15 cellular contexts compared by ENCODE assay signal in genomic region chr1:107785506-107786213, GRCh38.
DNase-seq lines count a peak whose midpoint lies in the region; ATAC-seq and TF ChIP-seq lines count a peak whose summit lies in the region.
"Had no signal": no experiment of that assay in that cellular context is flagged by ENCODE, and none has a peak within 500 bp of the region (broad histone marks: within the 10 kb centered on the region; RNA-seq: fewer than 3 reads in every experiment).

No MANE protein-coding gene starts in this region.

- peak overlapping the region in 1 of 2 donors; percentile 56 for H3K4me3 Mint-ChIP-seq in CD14-positive monocyte
- no peak overlapping the region for H3K4me3 Mint-ChIP-seq in GM23338
- peak overlapping the region; percentile 77 for H3K4me3 Mint-ChIP-seq in T-helper 17 cell
- H3K4me3 Mint-ChIP-seq in memory B cell: peak overlapping the region; percentile 74
- H3K4me3 Mint-ChIP-seq in neural progenitor cell: no peak overlapping the region

- no peaks in the 10 kb centered on the region for H3K9me2 ChIP-seq in GM23338 (ENCODE audit: insufficient read depth)

- H2AFZ ChIP-seq in GM23338 (no peak overlapping the region), neural progenitor cell (replicated peaks) (no peak overlapping the region)

- no peaks in the 10 kb centered on the region for H3K36me3 ChIP-seq in GM23338 (ENCODE audit: insufficient read depth)
- no peaks in the 10 kb centered on the region for H3K36me3 ChIP-seq in neural progenitor cell
- H3K36me3 ChIP-seq: brain microvascular endothelial cell had no signal

- H3K4me1 Mint-ChIP-seq in CD14-positive monocyte (peaks cover 57% of the 10 kb centered on the region), GM23338 (peaks cover 16% of the 10 kb centered on the region; the same call in 2 of the 3 replicates), T-helper 17 cell (peaks cover 39% of the 10 kb centered on the region), memory B cell (peaks cover 49% of the 10 kb centered on the region), neural progenitor cell (peaks cover 8% of the 10 kb centered on the region)

- no peaks in the 10 kb centered on the region for H3K27me3 Mint-ChIP-seq in CD14-positive monocyte (ENCODE audit: low read depth in 3 of 3)
- H3K27me3 Mint-ChIP-seq in GM23338 (ENCODE audit: insufficient read depth, low read depth, poor library complexity): peaks cover 4% of the 10 kb centered on the region
- no peaks in the 10 kb centered on the region for H3K27me3 Mint-ChIP-seq in T-helper 17 cell
- no peaks in the 10 kb centered on the region for H3K27me3 Mint-ChIP-seq in memory B cell
- H3K27me3 Mint-ChIP-seq in neural progenitor cell (ENCODE audit: insufficient read depth, low read depth): no peaks in the 10 kb centered on the region

- no peak overlapping the region for H3K4me3 ChIP-seq in GM23338
- no peak overlapping the region for H3K4me3 ChIP-seq in neural progenitor cell

- H3K27ac Mint-ChIP-seq in CD14-positive monocyte: peak overlapping the region in 5 of 7 donors; percentile 21 to 90 (median 66)
- 0 out of 2 replicates have a peak overlapping the region, but pooled peaks have one; percentile 27 for H3K27ac Mint-ChIP-seq in GM23338
- H3K27ac Mint-ChIP-seq in T-helper 17 cell: peak overlapping the region; percentile 83
- H3K27ac Mint-ChIP-seq in memory B cell: peak overlapping the region; percentile 86
- H3K27ac Mint-ChIP-seq in neural progenitor cell: no peak overlapping the region

- H4K20me1 ChIP-seq in GM23338 (replicated peaks; ENCODE audit: insufficient read depth) (no peaks in the 10 kb centered on the region), neural progenitor cell (ENCODE audit: low read depth) (no peaks in the 10 kb centered on the region)

- H3K27me3 ChIP-seq in GM23338 (ENCODE audit: insufficient read depth) (no peaks in the 10 kb centered on the region), neural progenitor cell (no peaks in the 10 kb centered on the region)
- H3K27me3 ChIP-seq: brain microvascular endothelial cell had no signal

- H3K9ac ChIP-seq in neural progenitor cell: no peak overlapping the region

- H3K4me2 ChIP-seq in GM23338 (no peak overlapping the region), neural progenitor cell (no peak overlapping the region)

- H3K9me3 Mint-ChIP-seq in CD14-positive monocyte: peaks cover 0 to 2% (median 0%) of the 10 kb centered on the region in 7 donors
- no peaks in the 10 kb centered on the region for H3K9me3 Mint-ChIP-seq in GM23338
- H3K9me3 Mint-ChIP-seq in memory B cell: no peaks in the 10 kb centered on the region
- H3K9me3 Mint-ChIP-seq in neural progenitor cell: no peaks in the 10 kb centered on the region

- H3K27ac ChIP-seq in GM23338 (ENCODE audit: low read depth) (no peak overlapping the region), neural progenitor cell (no peak overlapping the region)
- H3K27ac ChIP-seq: brain microvascular endothelial cell had no signal

- TF ChIP-seq CTCF in CD14-positive monocyte (IDR thresholded peaks at IDR 0.05) (no peak), GM23338 (conservative IDR thresholded peaks at IDR 0.05; ENCODE audit: low read depth in 2 of 2) (no peak), neural progenitor cell (IDR thresholded peaks at IDR 0.05) (no peak)

- ATAC-seq in GM23338 (no peak), T-helper 17 cell (peak; percentile 46), memory B cell (ENCODE audit: low read depth) (peak; percentile 38), HG03139 (IDR thresholded peaks at IDR 0.05; ENCODE audit: unreplicated experiment) (no peak)
- ATAC-seq: esophagus mucosa had no signal

- DNase-seq in CD14-positive monocyte (ENCODE audit: low spot score) (no peak), GM23338 (ENCODE audit: low spot score) (no peak), T-helper 17 cell (no peak), memory B cell (ENCODE audit: low spot score in 2 of 2) (no peak), neural progenitor cell (ENCODE audit: low spot score) (no peak), NCI-H2196 treated with DMSO at 0.1 percent for 48 hours (lab: John Stamatoyannopoulos, UW; ENCODE audit: unreplicated experiment) (no peak), NCI-H510A treated with DMSO at 0.1 percent for 48 hours (lab: John Stamatoyannopoulos, UW) (no peak)
- DNase-seq: activated CD8-positive, alpha-beta memory T cell treated with anti-CD3 and anti-CD28 coated beads, Interleukin-2, amount 50 U/mL, for 48 hours; brain microvascular endothelial cell; H7; mesendoderm; NCI-H146; NK-92 treated with Interleukin-12 subunit alpha and Interleukin-12 subunit beta, amount 100 ng/mL, for 24 hours had no signal

- H3K4me1 ChIP-seq in GM23338 (ENCODE audit: insufficient read depth): 0 out of 2 replicates have a peak, but pooled peaks cover 4% of the 10 kb centered on the region
- H3K4me1 ChIP-seq in neural progenitor cell: peaks cover 4% of the 10 kb centered on the region

- H3K79me2 ChIP-seq in GM23338 (replicated peaks; ENCODE audit: insufficient read depth): no peaks in the 10 kb centered on the region
- H3K79me2 ChIP-seq in neural progenitor cell (ENCODE audit: low read depth): no peaks in the 10 kb centered on the region

- H3K9me3 ChIP-seq in T-helper 17 cell (ENCODE audit: control insufficient read depth, low read length, poor library complexity, severe bottlenecking): no peaks in the 10 kb centered on the region
- no peaks in the 10 kb centered on the region for H3K9me3 ChIP-seq in neural progenitor cell (ENCODE audit: low read depth)

- H3K36me3 Mint-ChIP-seq in CD14-positive monocyte: peaks cover 0 to 3% of the 10 kb centered on the region in 2 donors
- H3K36me3 Mint-ChIP-seq in GM23338 (ENCODE audit: low read depth): no peaks in the 10 kb centered on the region
- H3K36me3 Mint-ChIP-seq in T-helper 17 cell (ENCODE audit: low read depth): peaks cover 3% of the 10 kb centered on the region
- H3K36me3 Mint-ChIP-seq in memory B cell: no peaks in the 10 kb centered on the region
- no peaks in the 10 kb centered on the region for H3K36me3 Mint-ChIP-seq in neural progenitor cell

- H3F3A ChIP-seq in GM23338 (replicated peaks; ENCODE audit: low read depth): no peaks in the 10 kb centered on the region
- no peaks in the 10 kb centered on the region for H3F3A ChIP-seq in neural progenitor cell (ENCODE audit: low read depth)

- intact Hi-C loops in CD14-positive monocyte (cut with micrococcal nuclease): loop anchor here (2.0 to 10.0 kb wide), 3 partner anchors 179 to 259 kb away; partner anchors contain the start of gene VAV3 (in 2 of the 2)

TF ChIP-seq in GM23338, 12 proteins besides CTCF, POLR2A, EP300 and RAD21:
- TF ChIP-seq EZH2phosphoT487 (IDR thresholded peaks at IDR 0.05; ENCODE audit: unreplicated experiment): no peak

Comparison
In these comparisons a context has a peak if more than half of its experiments do, and no peak if none do; other contexts are left out.
1. H3K4me3 Mint-ChIP-seq: peak in T-helper 17 cell (single experiment) and memory B cell (single experiment); none in GM23338 (single experiment) and neural progenitor cell (single experiment).
2. ATAC-seq: peak in T-helper 17 cell (single experiment) and memory B cell (single experiment); none in GM23338 (single experiment) and HG03139 (single experiment).